ENCODE assay signal across 11 cellular contexts in the genomic region with DNA sequence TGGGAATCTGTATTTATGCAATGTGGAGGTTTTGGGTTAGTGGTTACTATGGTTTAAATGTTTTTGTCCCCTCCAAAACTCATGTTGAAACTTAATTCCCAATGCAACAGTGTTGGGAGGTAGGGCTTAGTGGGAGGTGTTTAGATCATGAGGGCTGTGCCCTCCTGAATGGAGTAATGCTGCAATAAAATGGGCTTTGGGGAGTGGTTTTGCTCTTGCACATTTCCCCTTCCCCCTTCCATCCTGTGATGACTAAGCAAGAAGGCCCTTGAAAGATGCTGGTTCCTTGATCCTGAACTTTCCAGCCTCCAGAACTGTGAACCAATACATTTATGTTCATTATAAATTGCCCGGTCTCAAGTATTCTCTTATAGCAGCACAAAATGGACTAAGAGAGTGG.
A peak's percentile ranks its signal among the peaks of the same experiment; 100 is the strongest.
DNase-seq lines count a peak whose midpoint lies in the region.
"Had no signal": no experiment of that assay in that cellular context is flagged by ENCODE, and none has a peak within 500 bp of the region (broad histone marks: within the 10 kb centered on the region; RNA-seq: fewer than 3 reads in every experiment).

No MANE protein-coding gene starts in this region.

- DNase-seq in CD1c-positive myeloid dendritic cell (ENCODE audit: extremely low spot score) (peak; percentile 12), KBM-7 (peak; percentile 84), SIG-M5 (lab: John Stamatoyannopoulos, UW) (peak; percentile 32), glomerular visceral epithelial cell (ENCODE audit: extremely low spot score) (peak; percentile 43), NCI-H146 (lab: John Stamatoyannopoulos, UW) (no peak), putamen (ENCODE audit: low spot score) (no peak), GM19238 (ENCODE audit: insufficient read length, low spot score) (no peak), NCI-H1417 treated with DMSO at 0.1 percent for 48 hours (lab: John Stamatoyannopoulos, UW) (no peak)
- DNase-seq: DMS79, heart right ventricle, NCI-H446 treated with DMSO at 0.1 percent for 48 hours had no signal

- in situ Hi-C loops in KBM-7 (cut with MboI; ENCODE audit: low pct_unique_long_range_greater_than_20kb, low sequenced_read_pairs) = no loop called here

Comparison
In these comparisons a context has a peak if more than half of its experiments do, and no peak if none do; other contexts are left out.
1. DNase-seq: peak in CD1c-positive myeloid dendritic cell (single experiment), KBM-7 (single experiment), SIG-M5 (single experiment) and glomerular visceral epithelial cell (single experiment); none in NCI-H146 (single experiment), putamen (single experiment), GM19238 (single experiment) and NCI-H1417 treated with DMSO at 0.1 percent for 48 hours (single experiment).